ENCODE assay signal across 9 cellular contexts in the genomic region with DNA sequence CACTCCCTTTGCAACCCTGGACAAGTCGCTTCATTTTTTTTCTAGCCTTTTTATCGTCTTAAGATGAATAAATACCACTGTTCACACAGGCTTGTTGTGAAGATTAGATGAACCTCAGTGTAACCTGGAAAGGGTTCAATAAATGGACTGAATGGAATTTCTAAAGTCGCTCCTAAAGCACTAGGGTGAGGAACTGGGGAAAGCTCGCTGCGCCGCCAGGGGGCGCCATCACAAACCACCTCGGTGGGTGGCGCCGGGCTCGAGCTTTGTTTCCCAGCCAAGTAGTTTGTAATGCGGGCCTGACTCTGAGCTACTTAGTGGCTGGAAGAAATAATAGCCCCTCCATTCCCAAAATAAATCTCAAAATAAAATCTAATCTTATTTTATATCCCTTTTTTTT. TPM values are rescaled to one million over a fixed set of nuclear protein-coding genes. Genes with fewer than 3 reads are reported as not detected.
DNase-seq lines count a peak whose midpoint lies in the region; ATAC-seq and TF ChIP-seq lines count a peak whose summit lies in the region.
"Had no signal": no experiment of that assay in that cellular context is flagged by ENCODE, and none has a peak within 500 bp of the region (broad histone marks: within the 10 kb centered on the region; RNA-seq: fewer than 3 reads in every experiment).

No MANE protein-coding gene starts in this region.

- no peak overlapping the region for H3K4me3 ChIP-seq in dorsolateral prefrontal cortex
- no peak overlapping the region for H3K4me3 ChIP-seq in stomach

- H3K4me1 Mint-ChIP-seq in activated CD4-positive, alpha-beta T cell treated with anti-CD3 and anti-CD28 coated beads, Interleukin-2, amount 10 ng/mL, durations not matched to agents 24 days and 14 days = peaks cover 6% of the 10 kb centered on the region

- H3K27me3 Mint-ChIP-seq in activated CD4-positive, alpha-beta T cell treated with anti-CD3 and anti-CD28 coated beads, Interleukin-2, amount 10 ng/mL, durations not matched to agents 24 days and 14 days = peaks cover 52% of the 10 kb centered on the region

- no peak overlapping the region for H3K27ac ChIP-seq in dorsolateral prefrontal cortex
- H3K27ac ChIP-seq in stomach = peak overlapping the region in 2 of 5 donors; percentile 14 to 88

- no peak overlapping the region for H3K27ac Mint-ChIP-seq in activated CD4-positive, alpha-beta T cell treated with anti-CD3 and anti-CD28 coated beads, Interleukin-2, amount 10 ng/mL, durations not matched to agents 24 days and 14 days

- DNase-seq in GM10266 (ENCODE audit: extremely low spot score) = peak; percentile 56
- DNase-seq in NCI-H1105 treated with DMSO at 0.1 percent for 48 hours (lab: John Stamatoyannopoulos, UW) = peak; percentile 64
- DNase-seq in activated CD4-positive, alpha-beta T cell treated with anti-CD3 and anti-CD28 coated beads, Interleukin-2, amount 10 ng/mL, durations not matched to agents 24 days and 14 days = peak; percentile 92
- DNase-seq in dorsolateral prefrontal cortex = peak in 3 of 10 donors; percentile 13 to 47 (median 30)
- peak; percentile 45 for DNase-seq in mucosa of gallbladder (ENCODE audit: low spot score)
- DNase-seq in stomach = peak; percentile 78

- intact Hi-C loops in activated CD4-positive, alpha-beta T cell treated with anti-CD3 and anti-CD28 coated beads, Interleukin-2, amount 10 ng/mL, durations not matched to agents 24 days and 14 days (cut with micrococcal nuclease) = loop anchor here (1.0 to 2.0 kb wide), 2 partner anchors 32 to 68 kb away; no protein-coding TSS in a partner anchor
- intact Hi-C loops in dorsolateral prefrontal cortex (cut with DNase I) (no loop called here), stomach (cut with DNase I; ENCODE audit: low total_unique reads) (no loop called here)

- no peaks in the 10 kb centered on the region for H3K9me3 Mint-ChIP-seq in activated CD4-positive, alpha-beta T cell treated with anti-CD3 and anti-CD28 coated beads, Interleukin-2, amount 10 ng/mL, durations not matched to agents 24 days and 14 days

- no peaks in the 10 kb centered on the region for H3K9me3 ChIP-seq in stomach

- no peak for TF ChIP-seq POLR2A in stomach (IDR thresholded peaks at IDR 0.05)

- ATAC-seq in GM21360 (IDR thresholded peaks at IDR 0.05; ENCODE audit: unreplicated experiment) (no peak), HG02852 (IDR thresholded peaks at IDR 0.05; ENCODE audit: unreplicated experiment) (no peak)

- WGBS in stomach, 5 donors = 5 to 9% (median 6%) methylated on average over 12 of the region's 12 CpGs

- no peak for TF ChIP-seq EP300 in stomach (IDR thresholded peaks at IDR 0.05)

- peaks cover 0 to 30% (median 5%) of the 10 kb centered on the region in 45 donors for H3K27me3 ChIP-seq in dorsolateral prefrontal cortex
- H3K27me3 ChIP-seq in stomach = peaks cover 0 to 42% (median 0%) of the 10 kb centered on the region in 3 donors

- peaks cover 5 to 36% (median 24%) of the 10 kb centered on the region in 4 donors for H3K4me1 ChIP-seq in stomach

- TF ChIP-seq CTCF in GM10266 (IDR thresholded peaks at IDR 0.05; ENCODE audit: control insufficient read depth, insufficient read depth, low read depth, missing control alignments) = peak; percentile 72
- TF ChIP-seq CTCF in dorsolateral prefrontal cortex (IDR thresholded peaks at IDR 0.05 in 54 of 56, conservative IDR thresholded peaks at IDR 0.05 in 2 of 56; ENCODE audit: low read depth in 1 of 56, partially characterized antibody in 56 of 56) = peak; percentile 33 to 73 (median 58)
- TF ChIP-seq CTCF in stomach (IDR thresholded peaks at IDR 0.05) = peak in 4 of 7 experiments; percentile 44 to 74 (median 58)

- H3K36me3 Mint-ChIP-seq in activated CD4-positive, alpha-beta T cell treated with anti-CD3 and anti-CD28 coated beads, Interleukin-2, amount 10 ng/mL, durations not matched to agents 24 days and 14 days (ENCODE audit: low read depth) = no peaks in the 10 kb centered on the region

- H3K36me3 ChIP-seq in stomach = no peaks in the 10 kb centered on the region

- H3K4me3 Mint-ChIP-seq in activated CD4-positive, alpha-beta T cell treated with anti-CD3 and anti-CD28 coated beads, Interleukin-2, amount 10 ng/mL, durations not matched to agents 24 days and 14 days = no peak overlapping the region

RNA-seq across cellular contexts. Expression of gene CEACAM6, which starts 2.2 kb away (rescaled TPM):
- total RNA-seq in activated CD4-positive, alpha-beta T cell treated with anti-CD3 and anti-CD28 coated beads, Interleukin-2, amount 10 ng/mL, durations not matched to agents 24 days and 14 days = not detected in 2 replicates
- total RNA-seq in dorsolateral prefrontal cortex (under 1 TPM in 1 of 120 experiments, not detected in 119; 0.20 TPM), mucosa of gallbladder (61.6 TPM), stomach (10 to 100 TPM in 2 of 5 donors, 1 to 10 TPM in 1, not detected in 2; 5.5 to 16.2 (median 14.7) TPM)
- polyA plus RNA-seq in stomach = 10 to 100 TPM in 1 of 3 donors, 1 to 10 TPM in 2; 1.7 to 29.6 (median 7.8) TPM
- total RNA-seq: dermis microvascular lymphatic vessel endothelial cell had no signal

RNA-seq across cellular contexts. Expression of gene CEACAM3, which starts 43.2 kb away (rescaled TPM):
- total RNA-seq in activated CD4-positive, alpha-beta T cell treated with anti-CD3 and anti-CD28 coated beads, Interleukin-2, amount 10 ng/mL, durations not matched to agents 24 days and 14 days = not detected in 2 replicates
- 1 to 10 TPM in 3 of 120 experiments, under 1 TPM in 19, not detected in 98; 0.30 to 2.1 (median 0.73) TPM for total RNA-seq in dorsolateral prefrontal cortex
- 0.78 TPM for total RNA-seq in mucosa of gallbladder
- not detected for total RNA-seq in stomach
- polyA plus RNA-seq in stomach = under 1 TPM in 2 of 3 donors, not detected in 1; 0.13 to 0.31 TPM
- total RNA-seq: dermis microvascular lymphatic vessel endothelial cell had no signal

RNA-seq across cellular contexts. Expression of gene CEACAM5, which starts 44.7 kb away (rescaled TPM):
- total RNA-seq in activated CD4-positive, alpha-beta T cell treated with anti-CD3 and anti-CD28 coated beads, Interleukin-2, amount 10 ng/mL, durations not matched to agents 24 days and 14 days = not detected in 2 replicates
- total RNA-seq in dorsolateral prefrontal cortex (not detected), mucosa of gallbladder (1.2 TPM), stomach (100 to 1,000 TPM in 2 of 5 donors, 10 to 100 TPM in 1, 1 to 10 TPM in 1, under 1 TPM in 1; 0.72 to 118 (median 22.9) TPM)
- 10 to 100 TPM in 2 of 3 donors, 1 to 10 TPM in 1; 4.4 to 27.6 (median 18.2) TPM for polyA plus RNA-seq in stomach
- total RNA-seq: dermis microvascular lymphatic vessel endothelial cell had no signal
